8 cellular contexts compared by ENCODE assay signal in genomic region chr2:11830708-11831301, GRCh38.
DNase-seq lines count a peak whose midpoint lies in the region; ATAC-seq and TF ChIP-seq lines count a peak whose summit lies in the region.

No MANE protein-coding gene starts in this region.

- intact Hi-C loops in Calu3 (cut with micrococcal nuclease; ENCODE audit: unreplicated experiment): loop anchor here (1.0 to 10.0 kb wide), 3 partner anchors 344 to 1097 kb away; partner anchors contain the start of gene TRIB2
- intact Hi-C loops in Panc1 (cut with micrococcal nuclease; ENCODE audit: unreplicated experiment): loop anchor here (1.0 to 10.0 kb wide), 3 partner anchors 484 to 1101 kb away; partner anchors contain the start of gene TRIB2
- intact Hi-C loops in esophagus muscularis mucosa (cut with DNase I): loop anchor here (2.0 kb wide), 1 partner anchor 888 kb away; no protein-coding TSS in a partner anchor

- BruUV-seq in Calu3 (replicated peaks; lab: Mats Ljungman, UMichigan) (no TSS peak), Panc1 (replicated peaks; lab: Mats Ljungman, UMichigan) (no TSS peak)

- TF ChIP-seq EP300 in esophagus muscularis mucosa (IDR thresholded peaks at IDR 0.05): no peak

- POLR2A ChIA-PET in Panc1 (lab: Charles Lee): no interaction called here

- peaks cover 10% of the 10 kb centered on the region for H3K4me1 Mint-ChIP-seq in Calu3 (ENCODE audit: low read depth, unreplicated experiment)

- H3K27me3 Mint-ChIP-seq in Calu3 (ENCODE audit: unreplicated experiment): no peaks in the 10 kb centered on the region

- H3K4me3 ChIP-seq in Panc1 (ENCODE audit: low read depth in 2 of 2, low read length in 2 of 2): peak overlapping the region; percentile 33 to 53
- peak overlapping the region; percentile 38 to 53 (median 42) for H3K4me3 ChIP-seq in esophagus muscularis mucosa
- H3K4me3 ChIP-seq in rectal smooth muscle tissue (ENCODE audit: low read length): peak overlapping the region; percentile 64

- CTCF ChIA-PET in Calu3 (lab: Charles Lee) (interaction anchor here (2.0 to 2.6 kb wide), 2 partner anchors 886 to 1101 kb away, joined by 9 to 26 read pairs; partner anchors contain the start of gene TRIB2), Panc1 (lab: Charles Lee) (interaction anchor here (2.0 kb wide), 1 partner anchor 886 kb away, joined by 14 read pairs; the partner anchor contains the start of gene TRIB2)

- WGBS in esophagus muscularis mucosa: 45% methylated on average over 7 of the region's 7 CpGs

- peak overlapping the region; percentile 98 for H3K27ac ChIP-seq in Panc1 (ENCODE audit: low read length)
- H3K27ac ChIP-seq in esophagus muscularis mucosa (replicated peaks in 1 of 4): peak overlapping the region; percentile 65 to 83 (median 77)
- peak overlapping the region; percentile 70 for H3K27ac ChIP-seq in rectal smooth muscle tissue (ENCODE audit: low read depth, low read length)

- no peaks in the 10 kb centered on the region for H3K9me3 Mint-ChIP-seq in Calu3 (ENCODE audit: low read depth, unreplicated experiment)

- TF ChIP-seq POLR2A in esophagus muscularis mucosa (IDR thresholded peaks at IDR 0.05; ENCODE audit: low read depth): no peak

- H3K4me3 Mint-ChIP-seq in Calu3 (ENCODE audit: low read depth, unreplicated experiment): peak overlapping the region; percentile 55

- H3K27me3 ChIP-seq in Panc1 (ENCODE audit: control insufficient read depth, insufficient read depth, low read length) (no peaks in the 10 kb centered on the region), esophagus muscularis mucosa (no peaks in the 10 kb centered on the region), rectal smooth muscle tissue (ENCODE audit: control insufficient read depth, insufficient read depth, low read length) (no peaks in the 10 kb centered on the region)

- no peak for TF ChIP-seq CTCF in Calu3 (IDR thresholded peaks at IDR 0.05; ENCODE audit: unreplicated experiment)
- TF ChIP-seq CTCF in Panc1 (IDR thresholded peaks at IDR 0.05): no peak
- TF ChIP-seq CTCF in esophagus muscularis mucosa (IDR thresholded peaks at IDR 0.05): no peak

- in situ Hi-C loops in Panc1 (cut with HindIII; ENCODE audit: low pct_unique_long_range_greater_than_20kb, low sequenced_read_pairs): no loop called here

- no peaks in the 10 kb centered on the region for H3K9me3 ChIP-seq in Panc1 (ENCODE audit: control insufficient read depth, insufficient read depth, low read depth, low read length)
- peaks cover 0 to 10% (median 4%) of the 10 kb centered on the region in 4 donors for H3K9me3 ChIP-seq in esophagus muscularis mucosa

- peaks cover 3% of the 10 kb centered on the region; the same call in 1 of the 2 replicates for H3K36me3 ChIP-seq in Panc1 (ENCODE audit: control insufficient read depth, insufficient read depth, low read length)
- H3K36me3 ChIP-seq in esophagus muscularis mucosa: peaks cover 0 to 19% (median 15%) of the 10 kb centered on the region in 4 donors
- no peaks in the 10 kb centered on the region for H3K36me3 ChIP-seq in rectal smooth muscle tissue (ENCODE audit: control insufficient read depth, insufficient read depth, low read length)

- ATAC-seq in Panc1 (no peak), HG03520 (IDR thresholded peaks at IDR 0.05; ENCODE audit: unreplicated experiment) (no peak)

- peaks cover 7% of the 10 kb centered on the region for H3K36me3 Mint-ChIP-seq in Calu3 (ENCODE audit: insufficient read depth, unreplicated experiment)

- peak overlapping the region; percentile 55 for H3K27ac Mint-ChIP-seq in Calu3 (ENCODE audit: unreplicated experiment)

- H3K4me1 ChIP-seq in Panc1 (ENCODE audit: control insufficient read depth, insufficient read depth, low read length): peaks cover 22% of the 10 kb centered on the region
- peaks cover 21 to 28% (median 25%) of the 10 kb centered on the region in 4 donors for H3K4me1 ChIP-seq in esophagus muscularis mucosa
- H3K4me1 ChIP-seq in rectal smooth muscle tissue (ENCODE audit: control insufficient read depth, insufficient read depth, low read length): peaks cover 9% of the 10 kb centered on the region

- H3K9ac ChIP-seq in rectal smooth muscle tissue (ENCODE audit: low read length): no peak overlapping the region

- no peak for DNase-seq in Calu3
- no peak for DNase-seq in Panc1 (ENCODE audit: low read depth, low spot score)
- DNase-seq in esophagus muscularis mucosa (ENCODE audit: extremely low spot score): no peak
- no peak for DNase-seq in NOMO-1 treated with dmso at 0.1 percent for 144 hours (lab: John Stamatoyannopoulos, UW; ENCODE audit: unreplicated experiment)
- DNase-seq in NCI-H226: no peak
- no peak for DNase-seq in NCI-H2029 (lab: John Stamatoyannopoulos, UW)
